Comparison of ENCODE assay signal across 8 cellular contexts in the genomic region with DNA sequence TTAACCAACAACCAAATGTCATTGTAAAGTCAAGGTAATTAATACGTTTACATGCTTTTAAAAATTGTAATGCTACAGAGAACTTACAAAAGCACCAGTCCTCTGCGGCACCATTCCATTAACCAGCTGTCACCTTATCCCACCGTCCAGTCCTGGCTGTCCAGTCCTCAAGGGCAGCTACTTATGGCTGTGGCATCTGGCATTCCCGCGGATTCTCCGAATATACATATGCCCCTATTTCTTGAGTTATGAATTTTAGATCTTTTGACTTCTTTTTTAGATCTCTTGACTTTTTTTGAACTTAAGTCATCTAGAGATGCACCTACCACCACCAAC.
DNase-seq lines count a peak whose midpoint lies in the region; ATAC-seq and TF ChIP-seq lines count a peak whose summit lies in the region.

No MANE protein-coding gene starts in this region.

- H3K9ac ChIP-seq in HUES48 (ENCODE audit: low read depth, low read length) = no peak overlapping the region
- peak overlapping the region; percentile 9 for H3K9ac ChIP-seq in muscle layer of colon (ENCODE audit: low read length)

- DNase-seq in choroid plexus epithelial cell (ENCODE audit: low read depth) (no peak), amygdala (lab: John Stamatoyannopoulos, UW) (no peak), dedifferentiated amniotic fluid mesenchymal stem cell (ENCODE audit: extremely low spot score) (no peak)
- no peak for DNase-seq in stimulated activated CD4-positive, alpha-beta T cell treated with anti-CD3 and anti-CD28 coated beads, Interleukin-4, amount 100 ng/mL, for 1 hour

- peak overlapping the region; percentile 99 for H2AFZ ChIP-seq in ACC112 (ENCODE audit: low read length, unreplicated experiment)

- H3K4me1 ChIP-seq in ACC112 (ENCODE audit: control insufficient read depth, insufficient read depth, low read length, unreplicated experiment) = peaks cover 3% of the 10 kb centered on the region
- peaks cover 12% of the 10 kb centered on the region; the same call in 1 of the 2 replicates for H3K4me1 ChIP-seq in HUES48 (ENCODE audit: control insufficient read depth, insufficient read depth, low read length)
- peaks cover 15% of the 10 kb centered on the region for H3K4me1 ChIP-seq in muscle layer of colon (ENCODE audit: insufficient read depth, low read length)

- peaks cover 5% of the 10 kb centered on the region for H3K79me2 ChIP-seq in ACC112 (ENCODE audit: control insufficient read depth, insufficient read depth, low read length, unreplicated experiment)

- H3K27me3 ChIP-seq in ACC112 (ENCODE audit: insufficient read depth, low read length) (no peaks in the 10 kb centered on the region), HUES48 (ENCODE audit: control insufficient read depth, insufficient read depth, low read length) (peaks cover 20% of the 10 kb centered on the region), muscle layer of colon (ENCODE audit: control insufficient read depth in 1 of 2, insufficient read depth in 2 of 2, low read length in 2 of 2) (no peaks in the 10 kb centered on the region)

- H3K27ac ChIP-seq in ACC112 (ENCODE audit: low read depth, low read length) = no peak overlapping the region
- H3K27ac ChIP-seq in HUES48 (ENCODE audit: low read depth, low read length) = no peak overlapping the region
- H3K27ac ChIP-seq in muscle layer of colon (ENCODE audit: low read depth, low read length) = no peak overlapping the region

- H3K36me3 ChIP-seq in ACC112 (ENCODE audit: insufficient read depth, low read length) = no peaks in the 10 kb centered on the region
- no peaks in the 10 kb centered on the region for H3K36me3 ChIP-seq in HUES48 (ENCODE audit: control insufficient read depth, insufficient read depth, low read length)
- H3K36me3 ChIP-seq in muscle layer of colon (ENCODE audit: insufficient read depth, low read length) = no peaks in the 10 kb centered on the region

- no peak for ATAC-seq in GM18511 (IDR thresholded peaks at IDR 0.05; ENCODE audit: unreplicated experiment)

- peak overlapping the region; percentile 99 for H3K4me3 ChIP-seq in ACC112 (ENCODE audit: low read depth, low read length)
- peak overlapping the region; percentile 70 for H3K4me3 ChIP-seq in HUES48 (ENCODE audit: low read depth, low read length)
- peak overlapping the region; percentile 76 for H3K4me3 ChIP-seq in choroid plexus epithelial cell (ENCODE audit: low read depth, low read length)
- H3K4me3 ChIP-seq in muscle layer of colon (ENCODE audit: low read depth in 1 of 2, low read length in 2 of 2) = peak overlapping the region; percentile 46 to 79

- H3K9me3 ChIP-seq in HUES48 (ENCODE audit: control insufficient read depth, insufficient read depth, low read length) (no peaks in the 10 kb centered on the region), muscle layer of colon (ENCODE audit: low read length) (no peaks in the 10 kb centered on the region)

- no peak for TF ChIP-seq CTCF in choroid plexus epithelial cell (conservative IDR thresholded peaks at IDR 0.05; ENCODE audit: low read depth, low read length)
